In genomic region chr11:6703247-6704063, GRCh38 we compare ENCODE assay signal across 7 cellular contexts. TPM values are rescaled to one million over a fixed set of nuclear protein-coding genes. Genes with fewer than 3 reads are reported as not detected.
DNase-seq lines count a peak whose midpoint lies in the region; FAIRE-seq and TF ChIP-seq lines count a peak whose summit lies in the region.

No MANE protein-coding gene starts in this region.

- dilution Hi-C loops in keratinocyte (cut with MboI; ENCODE audit: extremely low pct_ligation_motif_present, low sequenced_read_pairs): no loop called here

- H3K79me2 ChIP-seq in keratinocyte (ENCODE audit: control insufficient read depth, insufficient read depth, low read length): no peaks in the 10 kb centered on the region

- H3K4me1 ChIP-seq in Peyer's patch (no peaks in the 10 kb centered on the region), keratinocyte (ENCODE audit: control insufficient read depth, extremely low read depth, insufficient read depth, low read length) (no peaks in the 10 kb centered on the region)

- H4K20me1 ChIP-seq in keratinocyte (ENCODE audit: control insufficient read depth, extremely low read depth, insufficient read depth, low read length): no peaks in the 10 kb centered on the region

- no peak overlapping the region for H3K4me3 ChIP-seq in Peyer's patch
- no peak overlapping the region for H3K4me3 ChIP-seq in bronchial epithelial cell (ENCODE audit: low read depth, low read length)
- H3K4me3 ChIP-seq in keratinocyte (ENCODE audit: control insufficient read depth in 2 of 3, extremely low read depth in 1 of 3, insufficient read depth in 2 of 3, low read depth in 1 of 3, low read length in 3 of 3): no peak overlapping the region

- no peak for TF ChIP-seq POLR2A in Peyer's patch (IDR thresholded peaks at IDR 0.05)

- no peak overlapping the region for H3K9ac ChIP-seq in keratinocyte (ENCODE audit: control insufficient read depth, extremely low read depth, insufficient read depth, low read length)

- H3K9me3 ChIP-seq in Peyer's patch (no peaks in the 10 kb centered on the region), keratinocyte (ENCODE audit: control insufficient read depth, low read depth, low read length) (no peaks in the 10 kb centered on the region)

- no peak overlapping the region for H2AFZ ChIP-seq in keratinocyte (ENCODE audit: control insufficient read depth, low read length)

- DNase-seq in EL (peak; percentile 79), HPDE6-E6E7 (ENCODE audit: extremely low spot score) (peak; percentile 64), Peyer's patch (peak in 1 of 3 donors; percentile 59), bronchial epithelial cell (ENCODE audit: low read depth) (peak; percentile 74), keratinocyte (ENCODE audit: low read depth, low spot score) (no peak), stromal cell of bone marrow (ENCODE audit: low read depth) (peak; percentile 56), NCI-H1436 treated with DMSO at 0.1 percent for 48 hours (lab: John Stamatoyannopoulos, UW) (no peak)

- H3K36me3 ChIP-seq in Peyer's patch (no peaks in the 10 kb centered on the region), bronchial epithelial cell (ENCODE audit: control insufficient read depth, insufficient read depth, low read length) (no peaks in the 10 kb centered on the region), keratinocyte (ENCODE audit: control insufficient read depth in 2 of 2, extremely low read depth in 1 of 2, insufficient read depth in 2 of 2, low read length in 2 of 2) (no peaks in the 10 kb centered on the region)

- H3K9me1 ChIP-seq in keratinocyte (ENCODE audit: control insufficient read depth, extremely low read depth, insufficient read depth, low read length): no peaks in the 10 kb centered on the region

- H3K4me2 ChIP-seq in keratinocyte (ENCODE audit: control insufficient read depth, extremely low read depth, insufficient read depth, low read depth, low read length): no peak overlapping the region

- H3K27ac ChIP-seq in Peyer's patch (no peak overlapping the region), keratinocyte (ENCODE audit: control insufficient read depth, insufficient read depth, low read length) (no peak overlapping the region)

- H3K27me3 ChIP-seq in Peyer's patch (no peaks in the 10 kb centered on the region), bronchial epithelial cell (ENCODE audit: control insufficient read depth, insufficient read depth, low read length) (no peaks in the 10 kb centered on the region), keratinocyte (ENCODE audit: control insufficient read depth, extremely low read depth, insufficient read depth, low read length) (no peaks in the 10 kb centered on the region)

- FAIRE-seq in bronchial epithelial cell (lab: Jason Lieb, UNC) (no peak), keratinocyte (lab: Jason Lieb, UNC) (peak; percentile 81)

- TF ChIP-seq CTCF in Peyer's patch (IDR thresholded peaks at IDR 0.05) (peak in 5 of 6 experiments; percentile 13 to 54 (median 39)), bronchial epithelial cell (IDR thresholded peaks at IDR 0.05; ENCODE audit: insufficient read depth, low read length, severe bottlenecking) (peak; percentile 65), keratinocyte (optimal IDR thresholded peaks at IDR 0.05 in 1 of 3, IDR thresholded peaks at IDR 0.05 in 1 of 3, conservative IDR thresholded peaks at IDR 0.05 in 1 of 3; ENCODE audit: extremely low read depth in 1 of 3, insufficient read depth in 2 of 3, low read length in 3 of 3) (peak; percentile 67 to 73 (median 70))

RNA-seq across cellular contexts. Expression of gene MRPL17, which starts 20.3 kb away (rescaled TPM):
- total RNA-seq in Peyer's patch: 10 to 100 TPM in 3 of 4 donors, 1 to 10 TPM in 1; 6.1 to 20.8 (median 16.6) TPM
- 44.5 and 63.7 TPM in 2 replicates for total RNA-seq in bronchial epithelial cell
- polyA plus RNA-seq in keratinocyte: 52.1 to 96.3 TPM (median 81.0 TPM) in 3 replicates
- 32.6 TPM for polyA plus RNA-seq in keratinocyte (2011; ENCODE audit: low read depth)
- polyA plus RNA-seq in keratinocyte (2011; cell fraction: cytosol; rRNA removed): 50.8 and 55.3 TPM in 2 replicates
- polyA plus RNA-seq in keratinocyte (2011; cell fraction: nucleus; rRNA removed): 27.6 and 33.9 TPM in 2 replicates
- 32.7 and 67.5 TPM in 2 replicates for polyA plus RNA-seq in keratinocyte (2012; ENCODE audit: low replicate concordance)
- 14.9 to 28.1 TPM (median 24.6 TPM) in 3 replicates for polyA minus RNA-seq in keratinocyte
- 57.7 TPM for polyA minus RNA-seq in keratinocyte (2011; cell fraction: cytosol; rRNA and poly(A)+ RNA removed)
- polyA minus RNA-seq in keratinocyte (2011; cell fraction: nucleus; rRNA and poly(A)+ RNA removed): 9.2 and 18.5 TPM in 2 replicates

RNA-seq across cellular contexts. Expression of gene DCHS1, which starts 47.8 kb away (rescaled TPM):
- 10 to 100 TPM in 2 of 4 donors, 1 to 10 TPM in 2; 2.8 to 12.4 (median 9.7) TPM for total RNA-seq in Peyer's patch
- total RNA-seq in bronchial epithelial cell: 0.26 TPM in 2 replicates
- 0.03 to 0.05 TPM (median 0.03 TPM) in 3 replicates for polyA plus RNA-seq in keratinocyte
- 0.05 TPM for polyA plus RNA-seq in keratinocyte (2011; ENCODE audit: low read depth)
- 0.01 TPM in 2 replicates for polyA plus RNA-seq in keratinocyte (2011; cell fraction: cytosol; rRNA removed)
- 0.19 and 0.20 TPM in 2 replicates for polyA plus RNA-seq in keratinocyte (2011; cell fraction: nucleus; rRNA removed)
- 0.06 and 0.10 TPM in 2 replicates for polyA plus RNA-seq in keratinocyte (2012; ENCODE audit: low replicate concordance)
- polyA minus RNA-seq in keratinocyte: 0.13 to 0.26 TPM (median 0.16 TPM) in 3 replicates
- polyA minus RNA-seq in keratinocyte (2011; cell fraction: cytosol; rRNA and poly(A)+ RNA removed): not detected
- 0.21 and 0.47 TPM in 2 replicates for polyA minus RNA-seq in keratinocyte (2011; cell fraction: nucleus; rRNA and poly(A)+ RNA removed)

Comparison
In these comparisons a context has a peak if more than half of its experiments do, and no peak if none do; other contexts are left out.
1. DNase-seq: peak in EL (single experiment), HPDE6-E6E7 (single experiment), bronchial epithelial cell (single experiment) and stromal cell of bone marrow (single experiment); none in keratinocyte (single experiment) and NCI-H1436 treated with DMSO at 0.1 percent for 48 hours (single experiment).
2. Peak in every context shown above with its lines, with median percentiles within 50 percentile points of each other: CTCF ChIP-seq.